In the genomic region with DNA sequence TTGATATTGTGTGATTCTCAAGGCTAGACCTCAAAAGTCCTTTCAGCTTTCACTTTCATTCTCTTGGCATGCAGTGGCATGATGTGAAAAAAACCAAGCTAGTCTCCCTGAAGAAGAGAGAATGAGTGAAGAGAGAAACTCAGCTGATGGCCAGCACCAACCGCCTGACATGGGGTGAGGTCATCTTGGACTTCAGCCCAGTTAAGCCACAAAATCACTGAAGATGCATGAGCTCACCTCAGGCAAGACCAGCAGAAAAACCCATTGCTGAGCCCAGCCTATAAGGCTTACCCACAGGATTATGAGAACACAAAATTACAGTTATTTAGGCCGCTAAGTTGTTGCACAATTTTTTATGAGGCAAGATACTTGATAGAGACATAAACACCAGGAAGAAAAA, we compare ENCODE assay signal across 21 cellular contexts.
DNase-seq lines count a peak whose midpoint lies in the region; ATAC-seq and TF ChIP-seq lines count a peak whose summit lies in the region.
"Had no signal": no experiment of that assay in that cellular context is flagged by ENCODE, and none has a peak within 500 bp of the region (broad histone marks: within the 10 kb centered on the region; RNA-seq: fewer than 3 reads in every experiment).

No MANE protein-coding gene starts in this region.

- no peak overlapping the region for H4K91ac ChIP-seq in H9 (ENCODE audit: insufficient read length, low read depth, low read length)

- H2AFZ ChIP-seq in H9 (ENCODE audit: low read length) (peak overlapping the region; percentile 4), mammary epithelial cell (ENCODE audit: low read depth, low read length) (no peak overlapping the region)

- DNase-seq in H9 (no peak), NCI-H2196 (lab: John Stamatoyannopoulos, UW; ENCODE audit: unreplicated experiment) (peak; percentile 0), mammary epithelial cell (peak; percentile 85), right lobe of liver (peak in 1 of 3 donors; percentile 32), GM19238 (ENCODE audit: insufficient read length, low spot score) (no peak), NCI-H2171 (lab: John Stamatoyannopoulos, UW) (no peak), hepatic stellate cell (ENCODE audit: low spot score) (no peak)
- DNase-seq: activated CD4-positive, alpha-beta T cell treated with anti-CD3 and anti-CD28 coated beads, Interleukin-2, amount 50 U/mL, for 4 hours; activated naive CD8-positive, alpha-beta T cell treated with anti-CD3 and anti-CD28 coated beads, Interleukin-2, amount 50 U/mL, for 24 hours; activated T-cell treated with anti-CD3 and anti-CD28 coated beads, Interleukin-2, amount 50 U/mL, for 72 hours; glutamatergic neuron; kidney; NCI-H146; NCI-H524; occipital lobe; stimulated activated CD4-positive, alpha-beta T cell treated with anti-CD3 and anti-CD28 coated beads, Interleukin-4, amount 100 ng/mL, for 24 hours had no signal

- CTCF ChIA-PET in mammary epithelial cell (lab: Charles Lee; ENCODE audit: low non-redundant PET): no interaction called here

- no peak overlapping the region for H2BK20ac ChIP-seq in H9 (ENCODE audit: low read depth, low read length, poor library complexity, severe bottlenecking)

- dilution Hi-C loops in mammary epithelial cell (cut with HindIII; ENCODE audit: low sequenced_read_pairs): no loop called here

- H3K27ac Mint-ChIP-seq in H9: no peak overlapping the region
- H3K27ac Mint-ChIP-seq: activated naive CD8-positive, alpha-beta T cell treated with anti-CD3 and anti-CD28 coated beads, Interleukin-2, amount 50 U/mL, for 24 hours; activated T-cell treated with anti-CD3 and anti-CD28 coated beads, Interleukin-2, amount 50 U/mL, for 72 hours; IgD-negative memory B cell had no signal

- TF ChIP-seq CTCF in H9 (conservative IDR thresholded peaks at IDR 0.05): no peak
- no peak for TF ChIP-seq CTCF in mammary epithelial cell (conservative IDR thresholded peaks at IDR 0.05 in 1 of 2, IDR thresholded peaks at IDR 0.05 in 1 of 2; ENCODE audit: extremely low read depth in 1 of 2, insufficient read depth in 1 of 2, low read depth in 1 of 2, low read length in 2 of 2)
- TF ChIP-seq CTCF in right lobe of liver (IDR thresholded peaks at IDR 0.05): no peak

- no peaks in the 10 kb centered on the region; the same call in 1 of the 2 replicates for H3K27me3 Mint-ChIP-seq in H9 (ENCODE audit: low read depth)
- H3K27me3 Mint-ChIP-seq: activated naive CD8-positive, alpha-beta T cell treated with anti-CD3 and anti-CD28 coated beads, Interleukin-2, amount 50 U/mL, for 24 hours; central memory CD8-positive, alpha-beta T cell; IgD-negative memory B cell had no signal

- H3K14ac ChIP-seq in H9 (ENCODE audit: insufficient read depth, low read length): no peak overlapping the region; the same call in 1 of the 2 replicates

- no peak overlapping the region for H3K4me3 ChIP-seq in mammary epithelial cell (replicated peaks in 1 of 3; ENCODE audit: insufficient read depth in 1 of 3, low read depth in 2 of 3, low read length in 3 of 3)
- no peak overlapping the region for H3K4me3 ChIP-seq in right lobe of liver

- no peak overlapping the region for H2AK5ac ChIP-seq in H9 (ENCODE audit: insufficient read length, low read length)

- H3K4me2 ChIP-seq in H9 (ENCODE audit: insufficient read depth, insufficient read length, low read length) (no peak overlapping the region), mammary epithelial cell (ENCODE audit: insufficient read depth, low read depth, low read length) (peak overlapping the region; percentile 26)

- H2BK120ac ChIP-seq in H9 (ENCODE audit: low read depth, low read length, poor library complexity, severe bottlenecking): no peak overlapping the region

- no peak overlapping the region for H3K18ac ChIP-seq in H9 (ENCODE audit: insufficient read length, low read depth, low read length)

- H3K9me3 ChIP-seq in H9 (ENCODE audit: control insufficient read depth, low read depth, low read length): no peaks in the 10 kb centered on the region
- no peaks in the 10 kb centered on the region for H3K9me3 ChIP-seq in mammary epithelial cell (replicated peaks; ENCODE audit: insufficient read depth, low read length)
- H3K9me3 ChIP-seq in right lobe of liver: no peaks in the 10 kb centered on the region

- H3K79me1 ChIP-seq in H9 (ENCODE audit: insufficient read depth, low read depth, low read length, poor library complexity, severe bottlenecking): no peaks in the 10 kb centered on the region

- no peak overlapping the region for H3K56ac ChIP-seq in H9 (ENCODE audit: insufficient read length, low read depth, low read length)

- H3K23me2 ChIP-seq in H9 (ENCODE audit: insufficient read length, low read depth, low read length, poor library complexity, severe bottlenecking): no peaks in the 10 kb centered on the region

- H3K23ac ChIP-seq in H9 (ENCODE audit: insufficient read length, low read depth, low read length): no peak overlapping the region

- H3K4me1 Mint-ChIP-seq in H9: no peaks in the 10 kb centered on the region
- H3K4me1 Mint-ChIP-seq: activated naive CD8-positive, alpha-beta T cell treated with anti-CD3 and anti-CD28 coated beads, Interleukin-2, amount 50 U/mL, for 24 hours; central memory CD8-positive, alpha-beta T cell; IgD-negative memory B cell had no signal

- H4K20me1 ChIP-seq in H9 (ENCODE audit: control insufficient read depth, insufficient read depth, insufficient read length) (no peaks in the 10 kb centered on the region), mammary epithelial cell (ENCODE audit: insufficient read depth, low read length) (no peaks in the 10 kb centered on the region)

- H3K9ac ChIP-seq in H9 (ENCODE audit: extremely low read depth, insufficient read length, low read length) (no peak overlapping the region), mammary epithelial cell (ENCODE audit: insufficient read depth, low read length) (no peak overlapping the region)

- H3K27me3 ChIP-seq in H9 (ENCODE audit: insufficient read depth, low read length) (no peaks in the 10 kb centered on the region), mammary epithelial cell (ENCODE audit: insufficient read depth, low read length) (no peaks in the 10 kb centered on the region), right lobe of liver (no peaks in the 10 kb centered on the region)

- no peaks in the 10 kb centered on the region for H3K4me1 ChIP-seq in H9 (ENCODE audit: insufficient read depth, low read length)
- H3K4me1 ChIP-seq in mammary epithelial cell (ENCODE audit: insufficient read depth, low read length): no peaks in the 10 kb centered on the region
- peaks cover 0 to 4% (median 0%) of the 10 kb centered on the region in 4 donors for H3K4me1 ChIP-seq in right lobe of liver

- H3K36me3 ChIP-seq in mammary epithelial cell (ENCODE audit: insufficient read depth, low read length): no peaks in the 10 kb centered on the region
- H3K36me3 ChIP-seq in right lobe of liver: no peaks in the 10 kb centered on the region

- intact Hi-C loops in mammary epithelial cell (cut with micrococcal nuclease): no loop called here
- intact Hi-C loops in right lobe of liver (cut with DNase I): no loop called here

- ATAC-seq in right lobe of liver: peak; percentile 51 to 90 (median 64)
- ATAC-seq in GM18909 (IDR thresholded peaks at IDR 0.05; ENCODE audit: poor library complexity, unreplicated experiment): no peak
- ATAC-seq: activated naive CD8-positive, alpha-beta T cell treated with anti-CD3 and anti-CD28 coated beads, Interleukin-2, amount 50 U/mL, for 24 hours; activated T-cell treated with anti-CD3 and anti-CD28 coated beads, Interleukin-2, amount 50 U/mL, for 72 hours; Right ventricle myocardium inferior; sciatic nerve had no signal

- H3T11ph ChIP-seq in H9 (ENCODE audit: low read length): no peak overlapping the region

- H2BK12ac ChIP-seq in H9 (ENCODE audit: insufficient read length, low read depth, low read length): no peak overlapping the region

- no peaks in the 10 kb centered on the region; a peak in 1 of 7 replicates for H3K36me3 Mint-ChIP-seq in H9 (ENCODE audit: insufficient read depth in 1 of 3, low read depth in 3 of 3)

- H3K79me2 ChIP-seq in H9 (ENCODE audit: insufficient read depth, low read length) (no peaks in the 10 kb centered on the region), mammary epithelial cell (ENCODE audit: insufficient read depth, low read length) (no peaks in the 10 kb centered on the region)

- H2BK5ac ChIP-seq in H9 (ENCODE audit: insufficient read length, low read length): no peak overlapping the region

- no peak overlapping the region for H3K27ac ChIP-seq in H9 (ENCODE audit: insufficient read length, low read depth, low read length)
- no peak overlapping the region for H3K27ac ChIP-seq in mammary epithelial cell (ENCODE audit: insufficient read depth, low read depth, low read length)
- H3K27ac ChIP-seq in right lobe of liver: no peak overlapping the region

- no peak for TF ChIP-seq POLR2A in right lobe of liver (IDR thresholded peaks at IDR 0.05)

- H4K8ac ChIP-seq in H9 (replicated peaks; ENCODE audit: insufficient read length, low read depth, low read length): no peak overlapping the region

- H2BK15ac ChIP-seq in H9 (ENCODE audit: low read depth, low read length): no peak overlapping the region; the same call in 1 of the 2 replicates

- H3K4ac ChIP-seq in H9 (ENCODE audit: low read depth, low read length): no peak overlapping the region

- WGBS in H9 (ENCODE audit: extremely low coverage, insufficient read length, low lambda C conversion rate): no CpG with 5 or more reads among the region's 2 CpGs
- WGBS in mammary epithelial cell (ENCODE audit: low coverage, missing lambda C conversion rate): 13% methylated on average over 1 of the region's 2 CpGs
- WGBS in right lobe of liver (ENCODE audit: insufficient coverage, low coverage, low lambda C conversion rate, missing lambda C conversion rate): 30% methylated on average over 2 of the region's 2 CpGs

- no peak overlapping the region for H3K4me3 Mint-ChIP-seq in H9
- H3K4me3 Mint-ChIP-seq: activated naive CD8-positive, alpha-beta T cell treated with anti-CD3 and anti-CD28 coated beads, Interleukin-2, amount 50 U/mL, for 24 hours; activated T-cell treated with anti-CD3 and anti-CD28 coated beads, Interleukin-2, amount 50 U/mL, for 72 hours; central memory CD8-positive, alpha-beta T cell; IgD-negative memory B cell had no signal

- BruUV-seq in mammary epithelial cell (replicated peaks; lab: Mats Ljungman, UMichigan): no TSS peak

- in situ Hi-C loops in mammary epithelial cell (cut with MboI; ENCODE audit: low sequenced_read_pairs in 2 of 2): no loop called here

- no peak overlapping the region for H4K5ac ChIP-seq in H9 (ENCODE audit: insufficient read length, low read depth, low read length)

- H3K9me3 Mint-ChIP-seq in H9: no peaks in the 10 kb centered on the region

Comparison
In these comparisons a context has a peak if more than half of its experiments do, and no peak if none do; other contexts are left out.
1. DNase-seq: peak in NCI-H2196 (single experiment) and mammary epithelial cell (single experiment); none in H9 (single experiment), GM19238 (single experiment), NCI-H2171 (single experiment) and hepatic stellate cell (single experiment).